Comparison of ENCODE assay signal across 9 cellular contexts in genomic region chr9:137253717-137254623, GRCh38. TPM values are rescaled to one million over a fixed set of nuclear protein-coding genes. Genes with fewer than 3 reads are reported as not detected.
DNase-seq lines count a peak whose midpoint lies in the region; ATAC-seq, FAIRE-seq and TF ChIP-seq lines count a peak whose summit lies in the region.
"Had no signal": no experiment of that assay in that cellular context is flagged by ENCODE, and none has a peak within 500 bp of the region (broad histone marks: within the 10 kb centered on the region; RNA-seq: fewer than 3 reads in every experiment).

No MANE protein-coding gene starts in this region.

- intact Hi-C loops in CD14-positive monocyte (cut with micrococcal nuclease) = loop anchor here in 1 of 2 donors (2.0 kb wide), 1 partner anchor 13 kb away; the partner anchor contains the start of gene TUBB4B

- no peaks in the 10 kb centered on the region for H3K27me3 ChIP-seq in NT2/D1 (ENCODE audit: insufficient read depth, insufficient read length)
- no peaks in the 10 kb centered on the region for H3K27me3 ChIP-seq in neuronal stem cell (ENCODE audit: control insufficient read depth in 3 of 3, insufficient read depth in 3 of 3, low read depth in 1 of 3, low read length in 3 of 3)

- TF ChIP-seq POLR2A in H54 (IDR thresholded peaks at IDR 0.05; ENCODE audit: low read depth, low read length) = no peak

- peaks cover 5 to 7% (median 6%) of the 10 kb centered on the region in 3 donors for H3K27me3 Mint-ChIP-seq in CD14-positive monocyte (ENCODE audit: low read depth in 3 of 3)
- no peaks in the 10 kb centered on the region for H3K27me3 Mint-ChIP-seq in effector memory CD8-positive, alpha-beta T cell

- no peak for FAIRE-seq in H54 (lab: Jason Lieb, UNC)
- FAIRE-seq: endometrium had no signal

- H3K36me3 ChIP-seq in NT2/D1 (ENCODE audit: insufficient read depth, insufficient read length, low read length) = peaks cover 29% of the 10 kb centered on the region
- peaks cover 13 to 26% of the 10 kb centered on the region in 2 donors for H3K36me3 ChIP-seq in neuronal stem cell (replicated peaks in 1 of 2; ENCODE audit: control insufficient read depth in 2 of 2, insufficient read depth in 2 of 2, low read length in 2 of 2)

- H2BK15ac ChIP-seq in neuronal stem cell (ENCODE audit: low read length) = peak overlapping the region; percentile 99

- peak overlapping the region; percentile 6 for H2BK120ac ChIP-seq in neuronal stem cell (ENCODE audit: low read depth, low read length)

- H4K91ac ChIP-seq in neuronal stem cell (ENCODE audit: low read depth, low read length, poor library complexity) = peak overlapping the region; percentile 79

- peak overlapping the region; percentile 92 for H2AFZ ChIP-seq in neuronal stem cell (ENCODE audit: low read length)

- H3K4me1 Mint-ChIP-seq in CD14-positive monocyte = peaks cover 18% of the 10 kb centered on the region
- H3K4me1 Mint-ChIP-seq in effector memory CD8-positive, alpha-beta T cell (ENCODE audit: low read depth in 2 of 2) = peaks cover 5 to 11% of the 10 kb centered on the region in 2 donors

- H3K9ac ChIP-seq in NT2/D1 (ENCODE audit: insufficient read length, low read depth) (peak overlapping the region; percentile 99), neuronal stem cell (ENCODE audit: low read depth, low read length, poor library complexity) (peak overlapping the region; percentile 94)

- H3K79me1 ChIP-seq in neuronal stem cell (ENCODE audit: low read depth, low read length) = peaks cover 12% of the 10 kb centered on the region

- H3K36me3 Mint-ChIP-seq in CD14-positive monocyte = peaks cover 10 to 30% of the 10 kb centered on the region in 2 donors
- H3K36me3 Mint-ChIP-seq in effector memory CD8-positive, alpha-beta T cell (ENCODE audit: insufficient read depth) = peaks cover 30% of the 10 kb centered on the region

- peak overlapping the region; percentile 37 for H3K4ac ChIP-seq in neuronal stem cell (ENCODE audit: low read length)

- peak overlapping the region; percentile 93 for H2BK5ac ChIP-seq in neuronal stem cell (ENCODE audit: low read length)

- H3K4me3 Mint-ChIP-seq in CD14-positive monocyte = peak overlapping the region; percentile 88 to 95
- H3K4me3 Mint-ChIP-seq in effector memory CD8-positive, alpha-beta T cell = peak overlapping the region; percentile 85 to 91

- ATAC-seq in effector memory CD8-positive, alpha-beta T cell (replicated peaks) = no peak
- no peak for ATAC-seq in HG02870 (IDR thresholded peaks at IDR 0.05; ENCODE audit: unreplicated experiment)

- peak overlapping the region; percentile 85 for H3K4me2 ChIP-seq in neuronal stem cell (ENCODE audit: insufficient read depth, low read length, poor library complexity, severe bottlenecking)

- peak overlapping the region in 3 of 7 donors; percentile 58 to 76 (median 70) for H3K27ac Mint-ChIP-seq in CD14-positive monocyte
- H3K27ac Mint-ChIP-seq in effector memory CD8-positive, alpha-beta T cell = peak overlapping the region in 1 of 2 donors; percentile 65

- H3K4me1 ChIP-seq in NT2/D1 (ENCODE audit: insufficient read depth, insufficient read length) = peaks cover 31% of the 10 kb centered on the region
- H3K4me1 ChIP-seq in neuronal stem cell (ENCODE audit: control insufficient read depth in 2 of 2, insufficient read depth in 1 of 2, low read depth in 1 of 2, low read length in 2 of 2) = peaks cover 19 to 48% of the 10 kb centered on the region in 2 donors

- H4K8ac ChIP-seq in neuronal stem cell (ENCODE audit: low read depth, low read length) = no peak overlapping the region

- peak overlapping the region; percentile 98 for H3K4me3 ChIP-seq in NT2/D1 (ENCODE audit: insufficient read length, low read depth)
- peak overlapping the region; percentile 86 to 100 for H3K4me3 ChIP-seq in neuronal stem cell (ENCODE audit: low read length in 2 of 2)

- H2AK5ac ChIP-seq in neuronal stem cell (ENCODE audit: low read depth, low read length) = peak overlapping the region; percentile 85

- no peaks in the 10 kb centered on the region for H3K9me3 Mint-ChIP-seq in CD14-positive monocyte
- no peaks in the 10 kb centered on the region for H3K9me3 Mint-ChIP-seq in effector memory CD8-positive, alpha-beta T cell

- H3K9me3 ChIP-seq in NT2/D1 (ENCODE audit: insufficient read depth, low read length) (no peaks in the 10 kb centered on the region), neuronal stem cell (replicated peaks in 1 of 2; ENCODE audit: control insufficient read depth in 2 of 2, insufficient read depth in 1 of 2, low read depth in 1 of 2, low read length in 2 of 2) (no peaks in the 10 kb centered on the region)

- TF ChIP-seq CTCF in CD14-positive monocyte (IDR thresholded peaks at IDR 0.05) = no peak

- H3K27ac ChIP-seq in neuronal stem cell (replicated peaks; ENCODE audit: low read length) = no peak overlapping the region

- no CpG with 5 or more reads among the region's 21 CpGs for WGBS in neuronal stem cell (ENCODE audit: extremely low coverage in 2 of 2, insufficient read length in 2 of 2, insufficient replicate concordance in 1 of 2), 2 donors

- DNase-seq in CD14-positive monocyte (ENCODE audit: low spot score) (no peak), NT2/D1 (ENCODE audit: low read depth, low spot score) (no peak), neuronal stem cell (ENCODE audit: low spot score) (no peak), H54 (ENCODE audit: insufficient read length, low spot score) (no peak), HT-29 (ENCODE audit: low spot score) (no peak), HCEC 1CT (no peak)
- no peak for DNase-seq in effector memory CD8-positive, alpha-beta T cell

- peak overlapping the region; percentile 66 for H2BK12ac ChIP-seq in neuronal stem cell (ENCODE audit: low read length)

- peak overlapping the region; percentile 70 for H3K23ac ChIP-seq in neuronal stem cell (ENCODE audit: low read depth, low read length, poor library complexity)

- peak overlapping the region; percentile 99 for H3K18ac ChIP-seq in neuronal stem cell (ENCODE audit: low read length)

- peak overlapping the region; percentile 94 for H3K14ac ChIP-seq in neuronal stem cell (ENCODE audit: low read length)

RNA-seq across cellular contexts. Expression of gene NELFB, which starts 1.2 kb away (rescaled TPM):
- 10 to 100 TPM; 17.3 to 18.8 TPM for polyA plus RNA-seq in CD14-positive monocyte
- polyA plus RNA-seq in neuronal stem cell (2013, experiment 1 of 2) = 45.7 TPM
- 46.2 TPM for polyA plus RNA-seq in neuronal stem cell (2013, experiment 2 of 2)
- total RNA-seq in HT-29 (2014; rRNA removed; shearing (Covaris generic)) = 111 and 115 TPM in 2 replicates

RNA-seq across cellular contexts. Expression of gene STPG3, which starts 2.9 kb away (rescaled TPM):
- polyA plus RNA-seq in CD14-positive monocyte = not detected
- polyA plus RNA-seq in neuronal stem cell (2013, experiment 1 of 2) = 0.07 TPM
- polyA plus RNA-seq in neuronal stem cell (2013, experiment 2 of 2) = not detected
- total RNA-seq in HT-29 (2014; rRNA removed; shearing (Covaris generic)) = not detected in 2 replicates

RNA-seq across cellular contexts. Expression of gene TUBB4B, which starts 12.9 kb away (rescaled TPM):
- 10 to 100 TPM; 58.1 to 70.8 TPM for polyA plus RNA-seq in CD14-positive monocyte
- polyA plus RNA-seq in neuronal stem cell (2013, experiment 1 of 2) = 358 TPM
- 354 TPM for polyA plus RNA-seq in neuronal stem cell (2013, experiment 2 of 2)
- 607 and 627 TPM in 2 replicates for total RNA-seq in HT-29 (2014; rRNA removed; shearing (Covaris generic))

RNA-seq across cellular contexts. Expression of gene SLC34A3, which starts 23.3 kb away (rescaled TPM):
- polyA plus RNA-seq in CD14-positive monocyte = not detected
- not detected for polyA plus RNA-seq in neuronal stem cell (2013, experiment 1 of 2)
- polyA plus RNA-seq in neuronal stem cell (2013, experiment 2 of 2) = not detected
- total RNA-seq in HT-29 (2014; rRNA removed; shearing (Covaris generic)) = 0.15 TPM in 1 of 2 replicates, not detected in the other

RNA-seq across cellular contexts. Expression of gene TOR4A, which starts 23.6 kb away (rescaled TPM):
- polyA plus RNA-seq in CD14-positive monocyte = 10 to 100 TPM; 13.7 to 15.4 TPM
- polyA plus RNA-seq in neuronal stem cell (2013, experiment 1 of 2) = 3.1 TPM
- 3.0 TPM for polyA plus RNA-seq in neuronal stem cell (2013, experiment 2 of 2)
- 210 and 226 TPM in 2 replicates for total RNA-seq in HT-29 (2014; rRNA removed; shearing (Covaris generic))
